1 cellular context compared by ENCODE assay signal in the genomic region with DNA sequence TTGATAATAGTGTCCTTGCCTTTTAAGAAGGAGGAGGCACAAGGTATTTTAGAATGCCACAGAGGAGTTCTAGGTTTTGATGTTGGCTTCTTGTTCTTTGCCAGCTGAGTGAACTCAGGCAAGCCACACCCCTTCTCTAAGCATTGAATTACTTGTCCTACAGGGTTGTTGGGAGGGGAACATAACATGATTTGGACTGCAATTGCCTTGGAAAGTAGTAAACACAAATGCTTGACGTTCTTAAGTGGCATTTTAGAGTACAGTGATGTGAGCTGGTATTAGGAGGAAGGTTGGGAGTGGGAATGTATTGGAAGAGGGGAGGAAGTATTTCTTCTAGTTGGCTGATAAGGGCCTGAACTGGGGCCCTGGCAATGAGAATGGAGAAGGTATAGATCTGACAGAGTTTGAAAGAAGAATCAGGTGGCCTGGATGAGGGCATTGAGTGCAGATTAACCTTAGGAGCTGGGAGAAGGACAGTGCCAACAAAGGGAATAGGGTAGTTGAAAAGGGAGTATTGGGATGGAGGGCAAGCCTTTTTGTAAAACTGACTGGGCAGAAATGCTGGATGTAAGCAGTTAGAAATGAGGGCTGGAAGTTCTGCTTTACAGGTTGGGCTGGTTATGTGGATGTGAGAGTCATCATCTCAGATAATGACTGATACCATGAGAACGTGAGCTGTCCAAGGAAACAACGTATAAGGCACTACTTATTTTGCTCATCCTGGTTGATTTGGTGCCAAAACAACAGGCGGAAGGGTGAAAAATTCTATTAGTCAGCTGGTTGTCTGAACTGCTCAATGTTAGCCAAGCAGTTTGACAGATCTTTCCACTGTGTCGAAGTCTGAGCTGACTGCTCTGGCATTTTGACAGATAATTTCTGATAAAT.
TF ChIP-seq lines count a peak whose summit lies in the region.

No MANE protein-coding gene starts in this region.

TF ChIP-seq in endothelial cell of umbilical vein, 7 proteins besides CTCF, POLR2A, EP300 and RAD21:
- peak; percentile 53 for TF ChIP-seq FOS (IDR thresholded peaks at IDR 0.05; ENCODE audit: borderline replicate concordance, insufficient read depth, low read length)
- TF ChIP-seq JUN (IDR thresholded peaks at IDR 0.05; ENCODE audit: borderline replicate concordance, insufficient read depth, insufficient read length, low read depth), result no peak
- peak; percentile 46 for TF ChIP-seq GATA2 (IDR thresholded peaks at IDR 0.05; ENCODE audit: insufficient read depth, insufficient read length, low read depth, low read length)
- no peak for TF ChIP-seq EZH2 (IDR thresholded peaks at IDR 0.05; ENCODE audit: borderline replicate concordance, low read depth, low read length, severe bottlenecking)
